In genomic region chr2:158970522-158970855, GRCh38 we compare ENCODE assay signal across 1 cellular context.
TF ChIP-seq lines count a peak whose summit lies in the region.

No MANE protein-coding gene starts in this region.

TF ChIP-seq in HCT116, 20 proteins besides CTCF, POLR2A, EP300 and RAD21 (continued from another document):
- TF ChIP-seq ZBTB33 (IDR thresholded peaks at IDR 0.05; ENCODE audit: extremely low read depth, insufficient replicate concordance, low read length) (no peak), ZFX (IDR thresholded peaks at IDR 0.05) (no peak), SRF (IDR thresholded peaks at IDR 0.05; ENCODE audit: low read depth) (no peak), YY1 (IDR thresholded peaks at IDR 0.05; ENCODE audit: extremely low read depth, insufficient replicate concordance, low read depth, low read length) (no peak)
